ENCODE assay signal across 1 cellular context in genomic region chr11:3854977-3855807, GRCh38.
TF ChIP-seq lines count a peak whose summit lies in the region.

Gene STIM1, plus strand, starts transcription at chr11:3855664. Its CDS starts 607 bp downstream, at chr11:3856271.

TF ChIP-seq in HepG2, 621 proteins besides CTCF, POLR2A, EP300 and RAD21 (continued from another document and continues in another):
- TF ChIP-seq HMGXB4 (CRISPR knock-in tag; IDR thresholded peaks at IDR 0.05; ENCODE audit: borderline replicate concordance in 1 of 2, low read depth in 1 of 2) = peak; percentile 84 to 94
- TF ChIP-seq SETDB1 (CRISPR knock-in tag; IDR thresholded peaks at IDR 0.05; ENCODE audit: borderline replicate concordance) = no peak
- peak; percentile 72; the same call in 1 of the 2 replicates for TF ChIP-seq HOMEZ (CRISPR knock-in tag; IDR thresholded peaks at IDR 0.05; ENCODE audit: low read depth)
- no peak for TF ChIP-seq IRX3 (CRISPR knock-in tag; IDR thresholded peaks at IDR 0.05; ENCODE audit: borderline replicate concordance, low read depth)
- TF ChIP-seq KMT2A (CRISPR knock-in tag; IDR thresholded peaks at IDR 0.05) = 0 out of 2 replicates have a peak, but pooled peaks have one; percentile 23
- TF ChIP-seq, protein P1, sequence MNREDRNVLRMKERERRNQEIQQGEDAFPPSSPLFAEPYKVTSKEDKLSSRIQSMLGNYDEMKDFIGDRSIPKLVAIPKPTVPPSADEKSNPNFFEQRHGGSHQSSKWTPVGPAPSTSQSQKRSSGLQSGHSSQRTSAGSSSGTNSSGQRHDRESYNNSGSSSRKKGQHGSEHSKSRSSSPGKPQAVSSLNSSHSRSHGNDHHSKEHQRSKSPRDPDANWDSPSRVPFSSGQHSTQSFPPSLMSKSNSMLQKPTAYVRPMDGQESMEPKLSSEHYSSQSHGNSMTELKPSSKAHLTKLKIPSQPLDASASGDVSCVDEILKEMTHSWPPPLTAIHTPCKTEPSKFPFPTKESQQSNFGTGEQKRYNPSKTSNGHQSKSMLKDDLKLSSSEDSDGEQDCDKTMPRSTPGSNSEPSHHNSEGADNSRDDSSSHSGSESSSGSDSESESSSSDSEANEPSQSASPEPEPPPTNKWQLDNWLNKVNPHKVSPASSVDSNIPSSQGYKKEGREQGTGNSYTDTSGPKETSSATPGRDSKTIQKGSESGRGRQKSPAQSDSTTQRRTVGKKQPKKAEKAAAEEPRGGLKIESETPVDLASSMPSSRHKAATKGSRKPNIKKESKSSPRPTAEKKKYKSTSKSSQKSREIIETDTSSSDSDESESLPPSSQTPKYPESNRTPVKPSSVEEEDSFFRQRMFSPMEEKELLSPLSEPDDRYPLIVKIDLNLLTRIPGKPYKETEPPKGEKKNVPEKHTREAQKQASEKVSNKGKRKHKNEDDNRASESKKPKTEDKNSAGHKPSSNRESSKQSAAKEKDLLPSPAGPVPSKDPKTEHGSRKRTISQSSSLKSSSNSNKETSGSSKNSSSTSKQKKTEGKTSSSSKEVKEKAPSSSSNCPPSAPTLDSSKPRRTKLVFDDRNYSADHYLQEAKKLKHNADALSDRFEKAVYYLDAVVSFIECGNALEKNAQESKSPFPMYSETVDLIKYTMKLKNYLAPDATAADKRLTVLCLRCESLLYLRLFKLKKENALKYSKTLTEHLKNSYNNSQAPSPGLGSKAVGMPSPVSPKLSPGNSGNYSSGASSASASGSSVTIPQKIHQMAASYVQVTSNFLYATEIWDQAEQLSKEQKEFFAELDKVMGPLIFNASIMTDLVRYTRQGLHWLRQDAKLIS (CRISPR knock-in tag; IDR thresholded peaks at IDR 0.05) = no peak
- peak in 1 of 2 experiments; percentile 86; a peak in 1 of 4 replicates for TF ChIP-seq KLF16 (CRISPR knock-in tag; IDR thresholded peaks at IDR 0.05)
- TF ChIP-seq ADNP (CRISPR knock-in tag; IDR thresholded peaks at IDR 0.05) = no peak
- TF ChIP-seq MXD1 (CRISPR knock-in tag; IDR thresholded peaks at IDR 0.05) = 0 out of 2 replicates have a peak, but pooled peaks have one; percentile 69
- TF ChIP-seq, protein P2, sequence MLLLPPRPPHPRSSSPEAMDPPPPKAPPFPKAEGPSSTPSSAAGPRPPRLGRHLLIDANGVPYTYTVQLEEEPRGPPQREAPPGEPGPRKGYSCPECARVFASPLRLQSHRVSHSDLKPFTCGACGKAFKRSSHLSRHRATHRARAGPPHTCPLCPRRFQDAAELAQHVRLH (CRISPR knock-in tag; IDR thresholded peaks at IDR 0.05; ENCODE audit: borderline replicate concordance, low read depth) = peak; percentile 94; the same call in 1 of the 2 replicates
- no peak for TF ChIP-seq ZNF326 (CRISPR knock-in tag; IDR thresholded peaks at IDR 0.05; ENCODE audit: borderline replicate concordance)
- no peak for TF ChIP-seq ZNF556 (CRISPR knock-in tag; IDR thresholded peaks at IDR 0.05; ENCODE audit: borderline replicate concordance)
- peak; percentile 62; the same call in 1 of the 2 replicates for TF ChIP-seq ZNF160 (CRISPR knock-in tag; IDR thresholded peaks at IDR 0.05)
- no peak for TF ChIP-seq NPAS2 (CRISPR knock-in tag; IDR thresholded peaks at IDR 0.05; ENCODE audit: borderline replicate concordance)
- no peak for TF ChIP-seq ELF4 (CRISPR knock-in tag; IDR thresholded peaks at IDR 0.05; ENCODE audit: borderline replicate concordance)
- no peak for TF ChIP-seq ZEB1 (IDR thresholded peaks at IDR 0.05; ENCODE audit: insufficient replicate concordance, low read depth)
- TF ChIP-seq, protein P3, sequence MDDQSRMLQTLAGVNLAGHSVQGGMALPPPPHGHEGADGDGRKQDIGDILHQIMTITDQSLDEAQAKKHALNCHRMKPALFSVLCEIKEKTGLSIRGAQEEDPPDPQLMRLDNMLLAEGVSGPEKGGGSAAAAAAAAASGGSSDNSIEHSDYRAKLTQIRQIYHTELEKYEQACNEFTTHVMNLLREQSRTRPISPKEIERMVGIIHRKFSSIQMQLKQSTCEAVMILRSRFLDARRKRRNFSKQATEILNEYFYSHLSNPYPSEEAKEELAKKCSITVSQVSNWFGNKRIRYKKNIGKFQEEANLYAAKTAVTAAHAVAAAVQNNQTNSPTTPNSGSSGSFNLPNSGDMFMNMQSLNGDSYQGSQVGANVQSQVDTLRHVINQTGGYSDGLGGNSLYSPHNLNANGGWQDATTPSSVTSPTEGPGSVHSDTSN (CRISPR knock-in tag; IDR thresholded peaks at IDR 0.05; ENCODE audit: borderline replicate concordance) = 0 out of 2 replicates have a peak, but pooled peaks have one; percentile 52
- no peak for TF ChIP-seq ZNF83 (CRISPR knock-in tag; IDR thresholded peaks at IDR 0.05; ENCODE audit: borderline replicate concordance)
- peak; percentile 30; the same call in 1 of the 2 replicates for TF ChIP-seq HNF4A (CRISPR knock-in tag; IDR thresholded peaks at IDR 0.05)
- TF ChIP-seq CBX5 (CRISPR knock-in tag; IDR thresholded peaks at IDR 0.05; ENCODE audit: borderline replicate concordance) = peak; percentile 74; the same call in 1 of the 2 replicates
- peak; percentile 52; the same call in 1 of the 2 replicates for TF ChIP-seq PRDM10 (CRISPR knock-in tag; IDR thresholded peaks at IDR 0.05; ENCODE audit: low read depth)
- no peak; the same call in 1 of the 2 replicates for TF ChIP-seq ARID2 (CRISPR knock-in tag; IDR thresholded peaks at IDR 0.05; ENCODE audit: borderline replicate concordance)
- no peak for TF ChIP-seq MAFG (CRISPR knock-in tag; IDR thresholded peaks at IDR 0.05)
- TF ChIP-seq, protein P4, sequence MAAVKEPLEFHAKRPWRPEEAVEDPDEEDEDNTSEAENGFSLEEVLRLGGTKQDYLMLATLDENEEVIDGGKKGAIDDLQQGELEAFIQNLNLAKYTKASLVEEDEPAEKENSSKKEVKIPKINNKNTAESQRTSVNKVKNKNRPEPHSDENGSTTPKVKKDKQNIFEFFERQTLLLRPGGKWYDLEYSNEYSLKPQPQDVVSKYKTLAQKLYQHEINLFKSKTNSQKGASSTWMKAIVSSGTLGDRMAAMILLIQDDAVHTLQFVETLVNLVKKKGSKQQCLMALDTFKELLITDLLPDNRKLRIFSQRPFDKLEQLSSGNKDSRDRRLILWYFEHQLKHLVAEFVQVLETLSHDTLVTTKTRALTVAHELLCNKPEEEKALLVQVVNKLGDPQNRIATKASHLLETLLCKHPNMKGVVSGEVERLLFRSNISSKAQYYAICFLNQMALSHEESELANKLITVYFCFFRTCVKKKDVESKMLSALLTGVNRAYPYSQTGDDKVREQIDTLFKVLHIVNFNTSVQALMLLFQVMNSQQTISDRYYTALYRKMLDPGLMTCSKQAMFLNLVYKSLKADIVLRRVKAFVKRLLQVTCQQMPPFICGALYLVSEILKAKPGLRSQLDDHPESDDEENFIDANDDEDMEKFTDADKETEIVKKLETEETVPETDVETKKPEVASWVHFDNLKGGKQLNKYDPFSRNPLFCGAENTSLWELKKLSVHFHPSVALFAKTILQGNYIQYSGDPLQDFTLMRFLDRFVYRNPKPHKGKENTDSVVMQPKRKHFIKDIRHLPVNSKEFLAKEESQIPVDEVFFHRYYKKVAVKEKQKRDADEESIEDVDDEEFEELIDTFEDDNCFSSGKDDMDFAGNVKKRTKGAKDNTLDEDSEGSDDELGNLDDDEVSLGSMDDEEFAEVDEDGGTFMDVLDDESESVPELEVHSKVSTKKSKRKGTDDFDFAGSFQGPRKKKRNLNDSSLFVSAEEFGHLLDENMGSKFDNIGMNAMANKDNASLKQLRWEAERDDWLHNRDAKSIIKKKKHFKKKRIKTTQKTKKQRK (IDR thresholded peaks at IDR 0.05; ENCODE audit: low read length) = no peak
- TF ChIP-seq ZNF746 (CRISPR knock-in tag; IDR thresholded peaks at IDR 0.05) = 0 out of 2 replicates have a peak, but pooled peaks have one; percentile 18
- no peak for TF ChIP-seq HHEX (CRISPR knock-in tag; IDR thresholded peaks at IDR 0.05)
- peak; percentile 64; the same call in 1 of the 2 replicates for TF ChIP-seq RXRA (CRISPR knock-in tag; IDR thresholded peaks at IDR 0.05)
- TF ChIP-seq KDM5A (IDR thresholded peaks at IDR 0.05; ENCODE audit: borderline replicate concordance, low read length) = peak; percentile 57; the same call in 1 of the 2 replicates
- peak; percentile 72 for TF ChIP-seq HNRNPLL (IDR thresholded peaks at IDR 0.05; ENCODE audit: low read depth, low read length, poor library complexity, severe bottlenecking)
- peak; percentile 56 for TF ChIP-seq KAT8 (CRISPR knock-in tag; IDR thresholded peaks at IDR 0.05)
- TF ChIP-seq SP4 (CRISPR knock-in tag; IDR thresholded peaks at IDR 0.05) = peak; percentile 59; the same call in 1 of the 2 replicates
- TF ChIP-seq, protein P5, sequence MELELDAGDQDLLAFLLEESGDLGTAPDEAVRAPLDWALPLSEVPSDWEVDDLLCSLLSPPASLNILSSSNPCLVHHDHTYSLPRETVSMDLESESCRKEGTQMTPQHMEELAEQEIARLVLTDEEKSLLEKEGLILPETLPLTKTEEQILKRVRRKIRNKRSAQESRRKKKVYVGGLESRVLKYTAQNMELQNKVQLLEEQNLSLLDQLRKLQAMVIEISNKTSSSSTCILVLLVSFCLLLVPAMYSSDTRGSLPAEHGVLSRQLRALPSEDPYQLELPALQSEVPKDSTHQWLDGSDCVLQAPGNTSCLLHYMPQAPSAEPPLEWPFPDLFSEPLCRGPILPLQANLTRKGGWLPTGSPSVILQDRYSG (CRISPR knock-in tag; IDR thresholded peaks at IDR 0.05) = peak; percentile 85; the same call in 1 of the 2 replicates
- no peak for TF ChIP-seq NONO (IDR thresholded peaks at IDR 0.05)
- TF ChIP-seq NONO (CRISPR knock-in tag; conservative IDR thresholded peaks at IDR 0.05) = peak; percentile 85
- TF ChIP-seq ZNF549 (CRISPR knock-in tag; IDR thresholded peaks at IDR 0.05) = 0 out of 2 replicates have a peak, but pooled peaks have one; percentile 33
- peak; percentile 96 for TF ChIP-seq KDM2A (CRISPR knock-in tag; IDR thresholded peaks at IDR 0.05; ENCODE audit: borderline replicate concordance, low read depth)
- no peak for TF ChIP-seq AGO1 (IDR thresholded peaks at IDR 0.05; ENCODE audit: low read depth, low read length, poor library complexity, severe bottlenecking)
- TF ChIP-seq MTF1 (CRISPR knock-in tag; IDR thresholded peaks at IDR 0.05) = 0 out of 2 replicates have a peak, but pooled peaks have one; percentile 41
- peak; percentile 68; the same call in 1 of the 2 replicates for TF ChIP-seq ERF (CRISPR knock-in tag; IDR thresholded peaks at IDR 0.05)
- TF ChIP-seq ZFYVE20 (CRISPR knock-in tag; IDR thresholded peaks at IDR 0.05; ENCODE audit: borderline replicate concordance, low read depth) = peak; percentile 61; the same call in 1 of the 2 replicates
- TF ChIP-seq PRPF4 (IDR thresholded peaks at IDR 0.05; ENCODE audit: low read depth, low read length, poor library complexity, severe bottlenecking) = no peak
- TF ChIP-seq KLF15 (CRISPR knock-in tag; IDR thresholded peaks at IDR 0.05; ENCODE audit: borderline replicate concordance) = 0 out of 2 replicates have a peak, but pooled peaks have one; percentile 13
- TF ChIP-seq ZMYM4 (CRISPR knock-in tag; IDR thresholded peaks at IDR 0.05) = peak; percentile 91
